In genomic region chr12:12008232-12008850, GRCh38 we compare ENCODE assay signal across 8 cellular contexts.
A peak's percentile ranks its signal among the peaks of the same experiment; 100 is the strongest.
DNase-seq lines count a peak whose midpoint lies in the region; ATAC-seq and TF ChIP-seq lines count a peak whose summit lies in the region.
"Had no signal": no experiment of that assay in that cellular context is flagged by ENCODE, and none has a peak within 500 bp of the region (broad histone marks: within the 10 kb centered on the region; RNA-seq: fewer than 3 reads in every experiment).

No MANE protein-coding gene starts in this region.

- peaks cover 44% of the 10 kb centered on the region for H3K4me1 Mint-ChIP-seq in GM23338
- peaks cover 61% of the 10 kb centered on the region for H3K4me1 Mint-ChIP-seq in central memory CD8-positive, alpha-beta T cell

- H3K36me3 Mint-ChIP-seq in GM23338 (ENCODE audit: low read depth): peaks cover 4% of the 10 kb centered on the region; the same call in 1 of the 3 replicates
- H3K36me3 Mint-ChIP-seq in central memory CD8-positive, alpha-beta T cell (ENCODE audit: insufficient read depth): peaks cover 8% of the 10 kb centered on the region

- TF ChIP-seq CTCF in GM23338 (conservative IDR thresholded peaks at IDR 0.05; ENCODE audit: low read depth in 2 of 2): peak; percentile 71 to 88
- peak; percentile 49 for TF ChIP-seq CTCF in PC-3 (conservative IDR thresholded peaks at IDR 0.05; ENCODE audit: low read depth, low read length)

- peak overlapping the region; percentile 21; the same call in 1 of the 2 replicates for H3K27ac Mint-ChIP-seq in GM23338
- H3K27ac Mint-ChIP-seq in central memory CD8-positive, alpha-beta T cell (ENCODE audit: low read depth): peak overlapping the region; percentile 97

- H4K20me1 ChIP-seq in GM23338 (replicated peaks; ENCODE audit: insufficient read depth): no peaks in the 10 kb centered on the region
- H4K20me1 ChIP-seq in PC-3 (ENCODE audit: low read length): no peaks in the 10 kb centered on the region

- peak overlapping the region; percentile 29 for H3K9ac ChIP-seq in PC-3 (ENCODE audit: low read length)

- peak overlapping the region; percentile 85; the same call in 1 of the 2 replicates for H2AFZ ChIP-seq in GM23338
- H2AFZ ChIP-seq in PC-3 (ENCODE audit: low read length): no peak overlapping the region

- H3K4me3 ChIP-seq in GM23338: no peak overlapping the region
- H3K4me3 ChIP-seq in PC-3 (ENCODE audit: low read length): no peak overlapping the region
- H3K4me3 ChIP-seq: esophagus squamous epithelium had no signal

- ATAC-seq in GM23338 (peak; percentile 4; the same call in 2 of the 3 replicates), PC-3 (no peak), GM18517 (IDR thresholded peaks at IDR 0.05; ENCODE audit: unreplicated experiment) (no peak), HG02610 (IDR thresholded peaks at IDR 0.05; ENCODE audit: unreplicated experiment) (no peak), HG03442 (IDR thresholded peaks at IDR 0.05; ENCODE audit: unreplicated experiment) (no peak)
- no peak for ATAC-seq in central memory CD8-positive, alpha-beta T cell (replicated peaks; ENCODE audit: extremely low read depth, poor library complexity, severe bottlenecking)

- peaks cover 13% of the 10 kb centered on the region for H3K27me3 Mint-ChIP-seq in GM23338 (ENCODE audit: insufficient read depth, low read depth, poor library complexity)
- H3K27me3 Mint-ChIP-seq in central memory CD8-positive, alpha-beta T cell: no peaks in the 10 kb centered on the region

- H3K4me2 ChIP-seq in GM23338 (peak overlapping the region; percentile 44; the same call in 1 of the 2 replicates), PC-3 (ENCODE audit: low read length) (peak overlapping the region; percentile 20)

- CTCF ChIA-PET in PC-3 (lab: Charles Lee): interaction anchor here (0.6 kb wide), 1 partner anchor 348 kb away, joined by 5 read pairs; no protein-coding TSS in a partner anchor

- DNase-seq in GM23338 (ENCODE audit: low spot score) (peak; percentile 41), PC-3 (no peak)
- DNase-seq in central memory CD8-positive, alpha-beta T cell (ENCODE audit: low spot score in 2 of 2): no peak
- DNase-seq in stimulated activated CD4-positive, alpha-beta T cell treated with anti-CD3 and anti-CD28 coated beads, Interleukin-2, amount 100 ng/mL, for 48 hours: peak; percentile 53 to 63
- DNase-seq: esophagus squamous epithelium had no signal

- H3K9me2 ChIP-seq in GM23338 (ENCODE audit: insufficient read depth) (no peaks in the 10 kb centered on the region), PC-3 (replicated peaks; ENCODE audit: low read length) (no peaks in the 10 kb centered on the region)

- POLR2A ChIA-PET in PC-3 (lab: Charles Lee; ENCODE audit: unreplicated experiment): no interaction called here

- intact Hi-C loops in PC-3 (cut with micrococcal nuclease): no loop called here

- H3F3A ChIP-seq in GM23338 (replicated peaks; ENCODE audit: low read depth) (peaks cover 6% of the 10 kb centered on the region; the same call in 1 of the 2 replicates), PC-3 (ENCODE audit: low read length, unreplicated experiment) (no peaks in the 10 kb centered on the region)

- H3K9me3 ChIP-seq in PC-3 (ENCODE audit: low read length): no peaks in the 10 kb centered on the region
- H3K9me3 ChIP-seq: esophagus squamous epithelium had no signal

- no TSS peak for BruUV-seq in PC-3 (replicated peaks; lab: Mats Ljungman, UMichigan)

- H3K27ac ChIP-seq in GM23338 (ENCODE audit: low read depth) (peak overlapping the region; percentile 80), PC-3 (ENCODE audit: low read length) (peak overlapping the region; percentile 83)

- H3K9me3 Mint-ChIP-seq in GM23338: peaks cover 4% of the 10 kb centered on the region; the same call in 2 of the 3 replicates
- H3K9me3 Mint-ChIP-seq in central memory CD8-positive, alpha-beta T cell: no peaks in the 10 kb centered on the region

- H3K27me3 ChIP-seq in GM23338 (ENCODE audit: insufficient read depth) (no peaks in the 10 kb centered on the region), PC-3 (ENCODE audit: low read length) (no peaks in the 10 kb centered on the region)
- H3K27me3 ChIP-seq: esophagus squamous epithelium had no signal

- no peak overlapping the region; the same call in 2 of the 3 replicates for H3K4me3 Mint-ChIP-seq in GM23338
- H3K4me3 Mint-ChIP-seq in central memory CD8-positive, alpha-beta T cell: peak overlapping the region; percentile 86

- no peaks in the 10 kb centered on the region for H3K36me3 ChIP-seq in GM23338 (ENCODE audit: insufficient read depth)
- H3K36me3 ChIP-seq in PC-3 (ENCODE audit: low read depth, low read length): no peaks in the 10 kb centered on the region
- H3K36me3 ChIP-seq: esophagus squamous epithelium had no signal

- peaks cover 30% of the 10 kb centered on the region for H3K4me1 ChIP-seq in GM23338 (ENCODE audit: insufficient read depth)
- peaks cover 47% of the 10 kb centered on the region for H3K4me1 ChIP-seq in PC-3 (ENCODE audit: insufficient read depth, low read length)

- H3K79me2 ChIP-seq in GM23338 (replicated peaks; ENCODE audit: insufficient read depth) (no peaks in the 10 kb centered on the region), PC-3 (ENCODE audit: low read length) (no peaks in the 10 kb centered on the region)

TF ChIP-seq in GM23338, 12 proteins besides CTCF, POLR2A, EP300 and RAD21 (continues in another document):
- no peak for TF ChIP-seq JUNB (IDR thresholded peaks at IDR 0.05; ENCODE audit: unreplicated experiment)
- no peak for TF ChIP-seq POLR2AphosphoS5 (IDR thresholded peaks at IDR 0.05; ENCODE audit: low read depth)
- TF ChIP-seq ZNF114 (CRISPR knock-in tag; IDR thresholded peaks at IDR 0.05): no peak
- TF ChIP-seq ZNF331 (CRISPR knock-in tag; IDR thresholded peaks at IDR 0.05; ENCODE audit: low read depth): no peak
- no peak for TF ChIP-seq EZH2 (IDR thresholded peaks at IDR 0.05; ENCODE audit: low read depth, unreplicated experiment)
- TF ChIP-seq, protein P1, sequence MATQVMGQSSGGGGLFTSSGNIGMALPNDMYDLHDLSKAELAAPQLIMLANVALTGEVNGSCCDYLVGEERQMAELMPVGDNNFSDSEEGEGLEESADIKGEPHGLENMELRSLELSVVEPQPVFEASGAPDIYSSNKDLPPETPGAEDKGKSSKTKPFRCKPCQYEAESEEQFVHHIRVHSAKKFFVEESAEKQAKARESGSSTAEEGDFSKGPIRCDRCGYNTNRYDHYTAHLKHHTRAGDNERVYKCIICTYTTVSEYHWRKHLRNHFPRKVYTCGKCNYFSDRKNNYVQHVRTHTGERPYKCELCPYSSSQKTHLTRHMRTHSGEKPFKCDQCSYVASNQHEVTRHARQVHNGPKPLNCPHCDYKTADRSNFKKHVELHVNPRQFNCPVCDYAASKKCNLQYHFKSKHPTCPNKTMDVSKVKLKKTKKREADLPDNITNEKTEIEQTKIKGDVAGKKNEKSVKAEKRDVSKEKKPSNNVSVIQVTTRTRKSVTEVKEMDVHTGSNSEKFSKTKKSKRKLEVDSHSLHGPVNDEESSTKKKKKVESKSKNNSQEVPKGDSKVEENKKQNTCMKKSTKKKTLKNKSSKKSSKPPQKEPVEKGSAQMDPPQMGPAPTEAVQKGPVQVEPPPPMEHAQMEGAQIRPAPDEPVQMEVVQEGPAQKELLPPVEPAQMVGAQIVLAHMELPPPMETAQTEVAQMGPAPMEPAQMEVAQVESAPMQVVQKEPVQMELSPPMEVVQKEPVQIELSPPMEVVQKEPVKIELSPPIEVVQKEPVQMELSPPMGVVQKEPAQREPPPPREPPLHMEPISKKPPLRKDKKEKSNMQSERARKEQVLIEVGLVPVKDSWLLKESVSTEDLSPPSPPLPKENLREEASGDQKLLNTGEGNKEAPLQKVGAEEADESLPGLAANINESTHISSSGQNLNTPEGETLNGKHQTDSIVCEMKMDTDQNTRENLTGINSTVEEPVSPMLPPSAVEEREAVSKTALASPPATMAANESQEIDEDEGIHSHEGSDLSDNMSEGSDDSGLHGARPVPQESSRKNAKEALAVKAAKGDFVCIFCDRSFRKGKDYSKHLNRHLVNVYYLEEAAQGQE (IDR thresholded peaks at IDR 0.05; ENCODE audit: unreplicated experiment): no peak
- TF ChIP-seq CREB1 (CRISPR knock-in tag; IDR thresholded peaks at IDR 0.05; ENCODE audit: low read depth): no peak
- TF ChIP-seq NANOG (IDR thresholded peaks at IDR 0.05; ENCODE audit: borderline replicate concordance): no peak
- TF ChIP-seq STAT1 (IDR thresholded peaks at IDR 0.05; ENCODE audit: unreplicated experiment): no peak

Comparison
In these comparisons a context has a peak if more than half of its experiments do, and no peak if none do; other contexts are left out.
1. DNase-seq: peak in GM23338 (single experiment) and stimulated activated CD4-positive, alpha-beta T cell treated with anti-CD3 and anti-CD28 coated beads, Interleukin-2, amount 100 ng/mL, for 48 hours (2 of 2); none in PC-3 (single experiment) and central memory CD8-positive, alpha-beta T cell (0 of 2).